ENCODE assay signal across 8 cellular contexts in the genomic region with DNA sequence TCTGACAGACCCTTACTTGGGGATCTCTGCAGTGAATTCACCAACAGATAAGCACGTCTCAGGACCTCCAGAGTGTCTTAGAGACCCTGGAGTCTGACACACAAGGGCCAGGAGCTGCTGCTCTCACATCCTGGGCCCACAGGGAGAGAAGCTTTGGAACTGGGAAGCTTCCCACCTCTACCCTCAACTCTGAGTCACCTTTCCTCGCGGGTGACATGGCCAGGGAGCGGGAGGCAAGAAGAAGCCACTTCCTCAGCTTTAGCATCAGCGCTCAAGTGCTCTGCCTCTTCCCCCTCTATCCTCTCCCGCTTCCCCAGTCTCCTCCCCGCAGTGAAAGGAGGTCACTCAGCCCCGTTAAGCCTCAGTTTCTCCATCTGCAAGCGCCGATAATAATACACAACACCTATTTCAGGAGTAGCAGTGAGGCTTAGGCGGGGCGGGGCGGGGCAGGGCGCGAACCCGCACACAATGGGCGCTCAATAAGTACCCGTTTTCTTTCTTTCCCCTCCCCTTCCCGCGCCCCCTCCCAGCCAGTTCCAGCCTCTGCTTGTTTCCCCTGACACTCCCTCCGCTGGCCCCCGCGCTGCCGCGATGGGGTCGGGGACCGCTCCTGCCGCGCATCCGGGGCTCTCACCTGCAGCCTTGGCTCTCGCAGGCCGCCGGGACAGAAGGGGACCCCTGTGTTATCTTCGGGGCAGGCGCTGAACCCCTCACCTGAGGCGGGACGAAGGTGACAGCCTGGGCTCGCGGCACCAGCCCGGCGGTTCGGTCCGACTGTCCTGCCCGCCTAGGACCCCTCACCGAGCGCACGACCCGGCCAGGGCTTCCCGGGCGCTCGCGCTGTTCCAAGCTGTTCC. TPM values are rescaled to one million over a fixed set of nuclear protein-coding genes. Genes with fewer than 3 reads are reported as not detected.
DNase-seq lines count a peak whose midpoint lies in the region; ATAC-seq and TF ChIP-seq lines count a peak whose summit lies in the region.

No MANE protein-coding gene starts in this region.

- H3K36me3 ChIP-seq in duodenal mucosa (ENCODE audit: control insufficient read depth in 1 of 2, insufficient read depth in 2 of 2, low read length in 2 of 2) (no peaks in the 10 kb centered on the region), muscle layer of duodenum (ENCODE audit: control insufficient read depth in 1 of 2, insufficient read depth in 2 of 2, low read length in 2 of 2) (no peaks in the 10 kb centered on the region), vagina (no peaks in the 10 kb centered on the region)

- ATAC-seq in HG03095 (IDR thresholded peaks at IDR 0.05; ENCODE audit: unreplicated experiment) = peak; percentile 5
- ATAC-seq in foreskin keratinocyte = no peak
- ATAC-seq in GM21390 (IDR thresholded peaks at IDR 0.05; ENCODE audit: unreplicated experiment) = no peak

- peaks cover 0 to 19% of the 10 kb centered on the region in 2 donors for H3K4me1 ChIP-seq in duodenal mucosa (ENCODE audit: control insufficient read depth in 1 of 2, insufficient read depth in 2 of 2, low read length in 2 of 2)
- H3K4me1 ChIP-seq in muscle layer of duodenum (ENCODE audit: control insufficient read depth in 1 of 2, insufficient read depth in 2 of 2, low read length in 2 of 2) = peaks cover 0 to 12% of the 10 kb centered on the region in 2 donors
- H3K4me1 ChIP-seq in vagina = peaks cover 31% of the 10 kb centered on the region
- H3K4me1 ChIP-seq in foreskin keratinocyte = no peaks in the 10 kb centered on the region

- H3K4me3 ChIP-seq in duodenal mucosa (ENCODE audit: low read depth in 1 of 2, low read length in 2 of 2) = peak overlapping the region; percentile 69 to 73
- H3K4me3 ChIP-seq in muscle layer of duodenum (ENCODE audit: low read depth in 1 of 2, low read length in 2 of 2) = peak overlapping the region; percentile 44 to 80
- peak overlapping the region; percentile 61 to 81 for H3K4me3 ChIP-seq in vagina

- TF ChIP-seq CTCF in vagina (IDR thresholded peaks at IDR 0.05) = no peak
- no peak for TF ChIP-seq CTCF in foreskin keratinocyte (conservative IDR thresholded peaks at IDR 0.05)

- H3K27me3 ChIP-seq in duodenal mucosa (ENCODE audit: control insufficient read depth in 1 of 2, insufficient read depth in 2 of 2, low read length in 2 of 2) (peaks cover 0 to 5% of the 10 kb centered on the region in 2 donors), muscle layer of duodenum (ENCODE audit: low read depth, low read length) (no peaks in the 10 kb centered on the region), vagina (no peaks in the 10 kb centered on the region), foreskin keratinocyte (peaks cover 17% of the 10 kb centered on the region)

- TF ChIP-seq POLR2A in vagina (IDR thresholded peaks at IDR 0.05) = no peak

- H3K9ac ChIP-seq in duodenal mucosa (ENCODE audit: low read depth in 1 of 2, low read length in 2 of 2) = peak overlapping the region in 1 of 2 donors; percentile 69

- DNase-seq in ELR (ENCODE audit: low read depth) (peak; percentile 63), T-helper 9 cell (peak; percentile 34), vagina (ENCODE audit: extremely low spot score in 2 of 2) (no peak), foreskin keratinocyte (no peak)

- intact Hi-C loops in vagina (cut with DNase I) = loop anchor here (10.0 kb wide), 1 partner anchor 240 kb away; no protein-coding TSS in a partner anchor

- H3K27ac ChIP-seq in duodenal mucosa (ENCODE audit: low read depth, low read length) (no peak overlapping the region), muscle layer of duodenum (ENCODE audit: low read length) (no peak overlapping the region), vagina (peak overlapping the region; percentile 57), foreskin keratinocyte (no peak overlapping the region)

- H3K9me3 ChIP-seq in duodenal mucosa (ENCODE audit: control insufficient read depth in 1 of 2, low read length in 2 of 2) = no peaks in the 10 kb centered on the region
- no peaks in the 10 kb centered on the region for H3K9me3 ChIP-seq in muscle layer of duodenum (ENCODE audit: control insufficient read depth in 1 of 2, low read length in 2 of 2)
- H3K9me3 ChIP-seq in vagina = no peaks in the 10 kb centered on the region

RNA-seq across cellular contexts. Expression of a gene that starts 0.9 kb away (rescaled TPM):
- total RNA-seq in vagina = 36.6 TPM
- 6.4 and 11.1 TPM in 2 replicates for total RNA-seq in foreskin keratinocyte
- polyA plus RNA-seq in foreskin keratinocyte = 5.1 and 8.5 TPM in 2 replicates

RNA-seq across cellular contexts. Expression of a gene that starts 37.2 kb away (rescaled TPM):
- total RNA-seq in vagina (257 TPM), foreskin keratinocyte (194 and 216 TPM in 2 replicates)
- polyA plus RNA-seq in foreskin keratinocyte = 211 and 241 TPM in 2 replicates

Comparison
In these comparisons a context has a peak if more than half of its experiments do, and no peak if none do; other contexts are left out.
1. DNase-seq: peak in ELR (single experiment) and T-helper 9 cell (single experiment); none in vagina (0 of 2) and foreskin keratinocyte (0 of 2).
2. Peak in every context shown above with its lines, with median percentiles within 50 percentile points of each other: H3K4me3 ChIP-seq.